In the genomic region with DNA sequence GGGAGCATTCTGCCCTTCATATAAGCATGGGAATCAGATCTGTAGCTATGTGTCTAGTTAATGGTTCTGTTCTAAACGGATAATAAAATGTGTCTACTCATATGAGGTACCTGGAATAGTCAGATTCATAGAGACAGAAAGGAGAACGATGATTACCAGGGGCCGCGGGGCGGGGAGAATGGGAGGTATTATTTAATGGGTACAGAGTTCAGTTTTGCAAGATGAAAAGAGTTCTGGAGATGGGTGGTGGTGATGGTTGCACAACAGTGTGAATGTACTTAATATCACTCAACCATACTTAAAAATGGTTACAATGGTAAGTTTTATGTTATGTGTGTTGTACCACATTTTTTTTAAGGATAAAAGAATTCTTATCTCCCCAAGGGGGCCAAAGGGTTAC, we compare ENCODE assay signal across 7 cellular contexts. TPM values are rescaled to one million over a fixed set of nuclear protein-coding genes. Genes with fewer than 3 reads are reported as not detected.
"Had no signal": no experiment of that assay in that cellular context is flagged by ENCODE, and none has a peak within 500 bp of the region (broad histone marks: within the 10 kb centered on the region; RNA-seq: fewer than 3 reads in every experiment).

No MANE protein-coding gene starts in this region.

- H3K27ac ChIP-seq: HL-60 had no signal

- FAIRE-seq: HTR-8/SVneo, K562 had no signal

- ATAC-seq: K562 had no signal

- DNase-seq: IMR-90, KBM-7 had no signal

- H3K4me3 ChIP-seq: K562 had no signal

RNA-seq across cellular contexts. Expression of gene ABCC8, which starts 10.0 kb away (rescaled TPM):
- total RNA-seq: HT1080, IMR-90, K562 had no signal
- polyA plus RNA-seq: IgD-negative memory B cell, IMR-90, K562 had no signal

RNA-seq across cellular contexts. Expression of gene USH1C, which starts 57.5 kb away (rescaled TPM):
- total RNA-seq: HT1080, IMR-90, K562 had no signal
- polyA plus RNA-seq: IgD-negative memory B cell, IMR-90 had no signal
